ENCODE assay signal across 28 cellular contexts in the genomic region with DNA sequence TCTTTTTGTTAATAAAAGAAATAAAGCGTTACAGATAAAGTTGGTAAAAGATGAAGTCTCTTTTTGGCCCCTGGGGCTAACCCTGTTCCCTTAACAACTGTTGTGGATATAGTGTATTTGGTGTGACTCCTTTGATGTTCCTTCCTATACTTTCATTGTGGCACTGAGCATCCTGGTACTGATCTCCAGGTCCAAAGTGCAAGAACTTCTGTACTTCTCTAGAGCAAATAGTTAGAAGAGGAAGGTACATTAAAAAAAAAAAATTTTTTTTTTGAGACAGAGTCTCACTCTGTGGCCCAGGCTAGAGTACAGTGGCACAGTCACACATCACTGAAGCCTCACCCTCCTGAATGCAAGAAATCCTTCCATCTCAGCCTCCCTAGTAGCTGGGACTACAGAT.
"Had no signal": no experiment of that assay in that cellular context is flagged by ENCODE, and none has a peak within 500 bp of the region (broad histone marks: within the 10 kb centered on the region; RNA-seq: fewer than 3 reads in every experiment).

No MANE protein-coding gene starts in this region.

- H3K4me1 ChIP-seq: prostate gland, uterus had no signal

- H3K36me3 ChIP-seq: prostate gland, uterus had no signal

- H3K4me3 ChIP-seq: heart left ventricle, lower lobe of right lung, pancreas, prostate gland, sigmoid colon, smooth muscle cell, tibial nerve, uterus had no signal

- H3K9me3 ChIP-seq: heart left ventricle, lower lobe of right lung, pancreas, prostate gland, sigmoid colon, tibial nerve, uterus had no signal

- DNase-seq: heart left ventricle; islet precursor cell; left ventricle myocardium superior; lower lobe of right lung; mammary epithelial cell; mesenchymal stem cell; naive B cell; natural killer cell; nephron progenitor cell; nucleus accumbens; pancreas; posterior cingulate gyrus; retina; right cardiac atrium; sigmoid colon; stimulated activated CD4-positive, alpha-beta T cell treated with anti-CD3 and anti-CD28 coated beads, Interleukin-1b, Interleukin-23, amount 100 ng/mL, for 48 hours; stimulated activated CD4-positive, alpha-beta T cell treated with anti-CD3 and anti-CD28 coated beads, Interleukin-2, amount 100 ng/mL, for 48 hours; stimulated activated CD4-positive, alpha-beta T cell treated with anti-CD3 and anti-CD28 coated beads, Interleukin-4, amount 100 ng/mL, for 4 hours; stimulated activated CD8-positive, alpha-beta memory T cell treated with anti-CD3 and anti-CD28 coated beads, Interleukin-4, amount 100 ng/mL, for 48 hours; stimulated activated naive CD4-positive, alpha-beta T cell treated with Interleukin-2 at 50 U/mL for 16 hours; stimulated activated naive CD8-positive, alpha-beta T cell treated with anti-CD3 and anti-CD28 coated beads, Interleukin-15, amount 100 ng/mL, for 72 hours; substantia nigra; uterus had no signal

- ATAC-seq: heart left ventricle; left lobe of liver; left ventricle myocardium superior; lower lobe of right lung; natural killer cell; pancreas; right cardiac atrium; stimulated activated memory B cell treated with anti-CD40 and anti-IgM and Interleukin-4, amounts not matched to agents 10 μg/mL and 1 μg/mL and 100 μg/mL, for 72 hours; stimulated activated naive CD8-positive, alpha-beta T cell treated with anti-CD3 and anti-CD28 coated beads, Interleukin-15, amount 100 ng/mL, for 72 hours had no signal

- H3K4me2 ChIP-seq: smooth muscle cell had no signal

- H3K27ac ChIP-seq: heart left ventricle, lower lobe of right lung, pancreas, prostate gland, sigmoid colon, tibial nerve, uterus had no signal

- FAIRE-seq: pancreas had no signal

- H3K27me3 ChIP-seq: heart left ventricle, pancreas, sigmoid colon, tibial nerve, uterus had no signal
